8 cellular contexts compared by ENCODE assay signal in genomic region chr10:112435013-112435619, GRCh38. TPM values are rescaled to one million over a fixed set of nuclear protein-coding genes. Genes with fewer than 3 reads are reported as not detected.
DNase-seq lines count a peak whose midpoint lies in the region; ATAC-seq and TF ChIP-seq lines count a peak whose summit lies in the region.

No MANE protein-coding gene starts in this region.

- CTCF ChIA-PET in Caco-2 (lab: Charles Lee): interaction anchor here (0.6 to 2.4 kb wide), 14 partner anchors 9 to 320 kb away, joined by 3 to 28 read pairs (median 4); partner anchors contain the start of gene ACSL5

- H3K36me3 ChIP-seq in Caco-2 (ENCODE audit: control insufficient read depth, insufficient read depth, low read length): no peaks in the 10 kb centered on the region; the same call in 1 of the 2 replicates

- no peaks in the 10 kb centered on the region for H3K27me3 ChIP-seq in Caco-2 (replicated peaks; ENCODE audit: control insufficient read depth, insufficient read depth, low read length)

- no peaks in the 10 kb centered on the region for H3K4me1 Mint-ChIP-seq in Caco-2 (ENCODE audit: low read depth, unreplicated experiment)
- no peaks in the 10 kb centered on the region for H3K4me1 Mint-ChIP-seq in activated naive CD8-positive, alpha-beta T cell treated with anti-CD3 and anti-CD28 coated beads for 36 hours

- TF ChIP-seq CTCF in Caco-2 (IDR thresholded peaks at IDR 0.05; ENCODE audit: insufficient read depth in 1 of 2, low read depth in 1 of 2, low read length in 1 of 2, severe bottlenecking in 1 of 2, unreplicated experiment in 1 of 2) (peak; percentile 31 to 57), LNCAP (IDR thresholded peaks at IDR 0.05) (peak; percentile 55), cardiac fibroblast (IDR thresholded peaks at IDR 0.05; ENCODE audit: low read depth, low read length) (peak; percentile 31)

- H3K27me3 Mint-ChIP-seq in Caco-2 (ENCODE audit: insufficient read depth, unreplicated experiment): no peaks in the 10 kb centered on the region
- H3K27me3 Mint-ChIP-seq in activated naive CD8-positive, alpha-beta T cell treated with anti-CD3 and anti-CD28 coated beads for 36 hours: no peaks in the 10 kb centered on the region

- no peak overlapping the region for H3K4me3 Mint-ChIP-seq in Caco-2 (ENCODE audit: unreplicated experiment)
- H3K4me3 Mint-ChIP-seq in activated naive CD8-positive, alpha-beta T cell treated with anti-CD3 and anti-CD28 coated beads for 36 hours: no peak overlapping the region

- BruUV-seq in Caco-2 (replicated peaks; lab: Mats Ljungman, UMichigan): no TSS peak

- no peak for DNase-seq in Caco-2
- DNase-seq in cardiac fibroblast (ENCODE audit: low read depth in 2 of 2): peak; percentile 66 to 72
- peak; percentile 18 for DNase-seq in myocyte (ENCODE audit: low read depth)
- DNase-seq in activated naive CD8-positive, alpha-beta T cell treated with anti-CD3 and anti-CD28 coated beads for 36 hours: no peak
- DNase-seq in GM19240 (ENCODE audit: insufficient read length, low spot score): no peak
- DNase-seq in NCI-H187 (lab: John Stamatoyannopoulos, UW): no peak

- H3K36me3 Mint-ChIP-seq in Caco-2 (ENCODE audit: insufficient read depth, unreplicated experiment): peaks cover 38% of the 10 kb centered on the region
- peaks cover 2% of the 10 kb centered on the region for H3K36me3 Mint-ChIP-seq in activated naive CD8-positive, alpha-beta T cell treated with anti-CD3 and anti-CD28 coated beads for 36 hours

- H3K27ac Mint-ChIP-seq in Caco-2 (ENCODE audit: unreplicated experiment): no peak overlapping the region
- H3K27ac Mint-ChIP-seq in activated naive CD8-positive, alpha-beta T cell treated with anti-CD3 and anti-CD28 coated beads for 36 hours: no peak overlapping the region

- POLR2A ChIA-PET in Caco-2 (lab: Charles Lee): no interaction called here

- no peaks in the 10 kb centered on the region for H3K4me1 ChIP-seq in Caco-2

- intact Hi-C loops in Caco-2 (cut with micrococcal nuclease; ENCODE audit: unreplicated experiment): loop anchor here (1.0 to 10.0 kb wide), 6 partner anchors 37 to 680 kb away; partner anchors contain the start of gene ACSL5

- H3K4me3 ChIP-seq in Caco-2 (ENCODE audit: low read depth, low read length): no peak overlapping the region
- no peak overlapping the region for H3K4me3 ChIP-seq in cardiac fibroblast (replicated peaks in 1 of 2; ENCODE audit: low read depth in 2 of 2, low read length in 2 of 2)

- H3K9me3 ChIP-seq in Caco-2: no peaks in the 10 kb centered on the region

- H3K9me3 Mint-ChIP-seq in Caco-2 (ENCODE audit: unreplicated experiment): no peaks in the 10 kb centered on the region
- no peaks in the 10 kb centered on the region for H3K9me3 Mint-ChIP-seq in activated naive CD8-positive, alpha-beta T cell treated with anti-CD3 and anti-CD28 coated beads for 36 hours

- no peak for ATAC-seq in GM18519 (IDR thresholded peaks at IDR 0.05; ENCODE audit: low FRiP score, unreplicated experiment)

RNA-seq across cellular contexts. Expression of gene ZDHHC6, which starts 11.6 kb away (rescaled TPM):
- 47.4 and 48.8 TPM in 2 replicates for total RNA-seq in Caco-2 (2022)
- total RNA-seq in myocyte: 15.3 and 26.8 TPM in 2 replicates
- 19.6 TPM for polyA plus RNA-seq in myocyte (2012)
- total RNA-seq in activated naive CD8-positive, alpha-beta T cell treated with anti-CD3 and anti-CD28 coated beads for 36 hours: 10 to 100 TPM; 46.0 to 50.3 TPM

RNA-seq across cellular contexts. Expression of gene VTI1A, which starts 11.9 kb away (rescaled TPM):
- 42.3 and 45.6 TPM in 2 replicates for total RNA-seq in Caco-2 (2022)
- 28.1 and 35.3 TPM in 2 replicates for total RNA-seq in myocyte
- 10.7 TPM for polyA plus RNA-seq in myocyte (2012)
- total RNA-seq in activated naive CD8-positive, alpha-beta T cell treated with anti-CD3 and anti-CD28 coated beads for 36 hours: 10 to 100 TPM; 31.5 to 33.7 TPM

Comparison
In these comparisons a context has a peak if more than half of its experiments do, and no peak if none do; other contexts are left out.
1. DNase-seq: peak in cardiac fibroblast (2 of 2) and myocyte (single experiment); none in Caco-2 (0 of 2), activated naive CD8-positive, alpha-beta T cell treated with anti-CD3 and anti-CD28 coated beads for 36 hours (single experiment), GM19240 (single experiment) and NCI-H187 (0 of 2).
2. Peak in every context shown above with its lines, with median percentiles within 50 percentile points of each other: CTCF ChIP-seq.